In genomic region chr3:69084326-69084667, GRCh38 we compare ENCODE assay signal across 9 cellular contexts. TPM values are rescaled to one million over a fixed set of nuclear protein-coding genes. Genes with fewer than 3 reads are reported as not detected.
DNase-seq lines count a peak whose midpoint lies in the region; ATAC-seq and TF ChIP-seq lines count a peak whose summit lies in the region.
"Had no signal": no experiment of that assay in that cellular context is flagged by ENCODE, and none has a peak within 500 bp of the region (broad histone marks: within the 10 kb centered on the region; RNA-seq: fewer than 3 reads in every experiment).

No MANE protein-coding gene starts in this region.

- intact Hi-C loops in activated T-helper 1 cell treated with anti-CD3 and anti-CD28 coated beads, Interleukin-12 subunit alpha, Interleukin-12 subunit beta, Interleukin-2, Interleukin-4 antibody, amounts not matched to agents 30 ng/mL and 10 ng/mL and 1 ng/mL, durations not matched to agents 14 hours and 24 hours and 36 hours (cut with micrococcal nuclease) = loop anchor here (1.0 to 10.0 kb wide), 7 partner anchors 8 to 2001 kb away; partner anchors contain the start of gene EOGT
- intact Hi-C loops in Right ventricle myocardium superior (cut with DNase I) = no loop called here

- peak overlapping the region; percentile 96 for H3K4me3 ChIP-seq in retinal pigment epithelial cell (ENCODE audit: low read length)

- peak overlapping the region; percentile 95 for H3K4me3 Mint-ChIP-seq in HFFc6
- peak overlapping the region; percentile 98 for H3K4me3 Mint-ChIP-seq in activated T-helper 1 cell treated with anti-CD3 and anti-CD28 coated beads, Interleukin-12 subunit alpha, Interleukin-12 subunit beta, Interleukin-2, Interleukin-4 antibody, amounts not matched to agents 30 ng/mL and 10 ng/mL and 1 ng/mL, durations not matched to agents 14 hours and 24 hours and 36 hours

- H3K27me3 Mint-ChIP-seq in HFFc6 (ENCODE audit: insufficient read depth) = peaks cover 1% of the 10 kb centered on the region
- H3K27me3 Mint-ChIP-seq in activated T-helper 1 cell treated with anti-CD3 and anti-CD28 coated beads, Interleukin-12 subunit alpha, Interleukin-12 subunit beta, Interleukin-2, Interleukin-4 antibody, amounts not matched to agents 30 ng/mL and 10 ng/mL and 1 ng/mL, durations not matched to agents 14 hours and 24 hours and 36 hours (ENCODE audit: insufficient read depth) = no peaks in the 10 kb centered on the region

- H3K27ac ChIP-seq in C4-2B = peak overlapping the region; percentile 95; the same call in 1 of the 2 replicates

- H3K4me1 Mint-ChIP-seq in HFFc6 (ENCODE audit: low read depth) = peaks cover 74% of the 10 kb centered on the region
- peaks cover 61% of the 10 kb centered on the region for H3K4me1 Mint-ChIP-seq in activated T-helper 1 cell treated with anti-CD3 and anti-CD28 coated beads, Interleukin-12 subunit alpha, Interleukin-12 subunit beta, Interleukin-2, Interleukin-4 antibody, amounts not matched to agents 30 ng/mL and 10 ng/mL and 1 ng/mL, durations not matched to agents 14 hours and 24 hours and 36 hours (ENCODE audit: low read depth)

- H3K9me3 Mint-ChIP-seq in HFFc6 = no peaks in the 10 kb centered on the region
- H3K9me3 Mint-ChIP-seq in activated T-helper 1 cell treated with anti-CD3 and anti-CD28 coated beads, Interleukin-12 subunit alpha, Interleukin-12 subunit beta, Interleukin-2, Interleukin-4 antibody, amounts not matched to agents 30 ng/mL and 10 ng/mL and 1 ng/mL, durations not matched to agents 14 hours and 24 hours and 36 hours = no peaks in the 10 kb centered on the region

- TF ChIP-seq CTCF in C4-2B (conservative IDR thresholded peaks at IDR 0.05) (no peak), HFFc6 (IDR thresholded peaks at IDR 0.05) (no peak), retinal pigment epithelial cell (conservative IDR thresholded peaks at IDR 0.05; ENCODE audit: low read depth, low read length) (no peak)

- DNase-seq in HFFc6 = peak; percentile 79
- no peak for DNase-seq in activated T-helper 1 cell treated with anti-CD3 and anti-CD28 coated beads, Interleukin-12 subunit alpha, Interleukin-12 subunit beta, Interleukin-2, Interleukin-4 antibody, amounts not matched to agents 30 ng/mL and 10 ng/mL and 1 ng/mL, durations not matched to agents 14 hours and 24 hours and 36 hours (ENCODE audit: low spot score)
- DNase-seq in Right ventricle myocardium superior = no peak
- DNase-seq in retinal pigment epithelial cell (ENCODE audit: low read depth) = peak; percentile 56
- DNase-seq in C1 segment of cervical spinal cord (lab: John Stamatoyannopoulos, UW) = no peak
- no peak for DNase-seq in NCI-H1436 treated with DMSO at 0.1 percent for 48 hours (lab: John Stamatoyannopoulos, UW)

- peak overlapping the region; percentile 96 for H3K27ac Mint-ChIP-seq in HFFc6
- peak overlapping the region; percentile 94 for H3K27ac Mint-ChIP-seq in activated T-helper 1 cell treated with anti-CD3 and anti-CD28 coated beads, Interleukin-12 subunit alpha, Interleukin-12 subunit beta, Interleukin-2, Interleukin-4 antibody, amounts not matched to agents 30 ng/mL and 10 ng/mL and 1 ng/mL, durations not matched to agents 14 hours and 24 hours and 36 hours

- peak; percentile 30 for ATAC-seq in Right ventricle myocardium superior (ENCODE audit: poor library complexity)
- no peak for ATAC-seq in HG03196 (IDR thresholded peaks at IDR 0.05; ENCODE audit: unreplicated experiment)

- H3K36me3 Mint-ChIP-seq in HFFc6 (ENCODE audit: low read depth) = peaks cover 9% of the 10 kb centered on the region
- H3K36me3 Mint-ChIP-seq in activated T-helper 1 cell treated with anti-CD3 and anti-CD28 coated beads, Interleukin-12 subunit alpha, Interleukin-12 subunit beta, Interleukin-2, Interleukin-4 antibody, amounts not matched to agents 30 ng/mL and 10 ng/mL and 1 ng/mL, durations not matched to agents 14 hours and 24 hours and 36 hours (ENCODE audit: low read depth) = peaks cover 23% of the 10 kb centered on the region

RNA-seq across cellular contexts. Expression of gene ARL6IP5, which starts 0.4 kb away (rescaled TPM):
- total RNA-seq in HFFc6 (2021; fragmentation: NEBNext Ultra II Directional; extraction: Animal tissue kit (Norgen Biotek cat#: 25700)) = 100 to 1,000 TPM; 108 to 132 (median 119) TPM
- total RNA-seq in activated T-helper 1 cell treated with anti-CD3 and anti-CD28 coated beads, Interleukin-12 subunit alpha, Interleukin-12 subunit beta, Interleukin-2, Interleukin-4 antibody, amounts not matched to agents 30 ng/mL and 10 ng/mL and 1 ng/mL, durations not matched to agents 14 hours and 24 hours and 36 hours = 147 and 156 TPM in 2 replicates
- total RNA-seq in Right ventricle myocardium superior = 184 TPM

RNA-seq across cellular contexts. Expression of gene UBA3, which starts 4.1 kb away (rescaled TPM):
- total RNA-seq in HFFc6 (2021; fragmentation: NEBNext Ultra II Directional; extraction: Animal tissue kit (Norgen Biotek cat#: 25700)) = 10 to 100 TPM; 62.1 to 75.4 (median 63.6) TPM
- total RNA-seq in activated T-helper 1 cell treated with anti-CD3 and anti-CD28 coated beads, Interleukin-12 subunit alpha, Interleukin-12 subunit beta, Interleukin-2, Interleukin-4 antibody, amounts not matched to agents 30 ng/mL and 10 ng/mL and 1 ng/mL, durations not matched to agents 14 hours and 24 hours and 36 hours = 113 and 117 TPM in 2 replicates
- total RNA-seq in Right ventricle myocardium superior = 84.4 TPM

RNA-seq across cellular contexts. Expression of gene TMF1, which starts 32.2 kb away (rescaled TPM):
- total RNA-seq in HFFc6 (2021; fragmentation: NEBNext Ultra II Directional; extraction: Animal tissue kit (Norgen Biotek cat#: 25700)) = 10 to 100 TPM; 43.7 to 46.9 (median 45.2) TPM
- total RNA-seq in activated T-helper 1 cell treated with anti-CD3 and anti-CD28 coated beads, Interleukin-12 subunit alpha, Interleukin-12 subunit beta, Interleukin-2, Interleukin-4 antibody, amounts not matched to agents 30 ng/mL and 10 ng/mL and 1 ng/mL, durations not matched to agents 14 hours and 24 hours and 36 hours = 43.0 and 43.1 TPM in 2 replicates
- 16.6 TPM for total RNA-seq in Right ventricle myocardium superior

RNA-seq across cellular contexts. Expression of gene LMOD3, which starts 38.1 kb away (rescaled TPM):
- total RNA-seq in HFFc6 (2021; fragmentation: NEBNext Ultra II Directional; extraction: Animal tissue kit (Norgen Biotek cat#: 25700)) = not detected
- not detected in 2 replicates for total RNA-seq in activated T-helper 1 cell treated with anti-CD3 and anti-CD28 coated beads, Interleukin-12 subunit alpha, Interleukin-12 subunit beta, Interleukin-2, Interleukin-4 antibody, amounts not matched to agents 30 ng/mL and 10 ng/mL and 1 ng/mL, durations not matched to agents 14 hours and 24 hours and 36 hours
- 148 TPM for total RNA-seq in Right ventricle myocardium superior
- total RNA-seq: T-helper 1 cell treated with Interleukin-12 subunit alpha and Interleukin-12 subunit beta and Interleukin-4 antibody, amounts not matched to agents 30 ng/mL and 1 ng/mL, for 36 hours had no signal

Comparison
In these comparisons a context has a peak if more than half of its experiments do, and no peak if none do; other contexts are left out.
1. DNase-seq: peak in HFFc6 (single experiment) and retinal pigment epithelial cell (single experiment); none in activated T-helper 1 cell treated with anti-CD3 and anti-CD28 coated beads, Interleukin-12 subunit alpha, Interleukin-12 subunit beta, Interleukin-2, Interleukin-4 antibody, amounts not matched to agents 30 ng/mL and 10 ng/mL and 1 ng/mL, durations not matched to agents 14 hours and 24 hours and 36 hours (single experiment), Right ventricle myocardium superior (single experiment), C1 segment of cervical spinal cord (0 of 14) and NCI-H1436 treated with DMSO at 0.1 percent for 48 hours (single experiment).